In the genomic region with DNA sequence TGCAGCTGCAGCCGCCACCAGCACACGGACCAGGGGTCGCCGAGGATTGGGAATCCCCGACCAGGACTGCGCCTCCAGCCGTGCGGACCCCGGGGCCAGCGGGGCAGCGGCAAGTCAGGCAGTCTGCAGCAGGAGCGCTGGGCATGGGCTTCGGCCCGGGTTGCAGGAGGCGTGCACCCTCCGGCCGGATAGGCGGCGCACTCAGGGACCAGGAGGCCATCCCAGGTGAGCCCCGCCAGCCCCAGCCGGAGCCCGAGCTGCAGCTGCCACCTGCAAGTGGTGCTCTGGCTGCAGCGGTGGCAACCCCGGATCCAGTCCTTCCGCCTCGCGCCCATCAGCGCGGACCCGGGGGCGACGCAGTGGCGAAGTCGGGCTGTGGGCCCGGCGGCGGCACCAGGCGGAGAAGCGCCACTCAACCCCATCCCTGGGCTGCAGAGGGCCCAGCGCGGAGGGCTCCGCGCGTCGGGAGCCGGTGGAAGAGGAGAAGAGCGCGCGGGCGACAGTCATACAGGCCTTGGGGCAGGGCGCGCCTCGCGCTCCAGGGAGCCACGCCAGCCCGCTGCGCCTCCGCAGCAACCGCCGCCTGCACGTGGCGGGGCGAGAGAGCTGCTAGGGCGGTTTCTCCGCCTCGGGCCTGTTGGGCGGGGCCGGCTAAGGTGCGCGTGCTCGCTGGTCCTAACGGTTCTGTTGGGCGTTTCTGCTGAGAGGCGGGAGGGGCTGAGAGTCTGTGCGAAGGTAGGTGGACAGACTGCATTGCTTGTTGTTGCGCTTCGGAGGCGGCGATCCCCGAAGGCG, we compare ENCODE assay signal across 8 cellular contexts.
A peak's percentile ranks its signal among the peaks of the same experiment; 100 is the strongest.
DNase-seq lines count a peak whose midpoint lies in the region; ATAC-seq and TF ChIP-seq lines count a peak whose summit lies in the region.

No MANE protein-coding gene starts in this region.

- peak overlapping the region; percentile 75 for H3K4me3 Mint-ChIP-seq in T-helper 1 cell treated with Interleukin-12 subunit alpha and Interleukin-12 subunit beta and Interleukin-4 antibody, amounts not matched to agents 30 μg/mL and 1 μg/mL, for 36 hours

- no peaks in the 10 kb centered on the region for H3K9me3 Mint-ChIP-seq in T-helper 1 cell treated with Interleukin-12 subunit alpha and Interleukin-12 subunit beta and Interleukin-4 antibody, amounts not matched to agents 30 μg/mL and 1 μg/mL, for 36 hours

- no peak overlapping the region for H3K27ac Mint-ChIP-seq in T-helper 1 cell treated with Interleukin-12 subunit alpha and Interleukin-12 subunit beta and Interleukin-4 antibody, amounts not matched to agents 30 μg/mL and 1 μg/mL, for 36 hours

- H3K27me3 ChIP-seq in dorsolateral prefrontal cortex (peaks cover 0 to 28% (median 16%) of the 10 kb centered on the region in 45 donors), thyroid gland (peaks cover 5% of the 10 kb centered on the region)

- peak; percentile 59 for ATAC-seq in HG03354 (IDR thresholded peaks at IDR 0.05; ENCODE audit: poor library complexity, severe bottlenecking, unreplicated experiment)
- ATAC-seq in mucosa of descending colon = peak; percentile 62
- no peak for ATAC-seq in HG02840 (IDR thresholded peaks at IDR 0.05; ENCODE audit: low FRiP score, unreplicated experiment)

- no peaks in the 10 kb centered on the region for H3K9me3 ChIP-seq in mucosa of descending colon
- H3K9me3 ChIP-seq in thyroid gland = no peaks in the 10 kb centered on the region

- TF ChIP-seq CTCF in dorsolateral prefrontal cortex (IDR thresholded peaks at IDR 0.05 in 54 of 56, conservative IDR thresholded peaks at IDR 0.05 in 2 of 56; ENCODE audit: low read depth in 1 of 56, partially characterized antibody in 56 of 56) (no peak), mucosa of descending colon (IDR thresholded peaks at IDR 0.05) (no peak), thyroid gland (IDR thresholded peaks at IDR 0.05) (no peak)

- peak overlapping the region in 2 of 59 donors; percentile 1 to 38 for H3K27ac ChIP-seq in dorsolateral prefrontal cortex
- no peak overlapping the region for H3K27ac ChIP-seq in thyroid gland

- H3K36me3 Mint-ChIP-seq in T-helper 1 cell treated with Interleukin-12 subunit alpha and Interleukin-12 subunit beta and Interleukin-4 antibody, amounts not matched to agents 30 μg/mL and 1 μg/mL, for 36 hours (ENCODE audit: low read depth) = no peaks in the 10 kb centered on the region

- 3 to 6% methylated on average over 8 to 24 of the region's 81 CpGs for WGBS in thyroid gland, 2 donors

- H3K4me3 ChIP-seq in dorsolateral prefrontal cortex = peak overlapping the region; percentile 1 to 70 (median 52)
- H3K4me3 ChIP-seq in mucosa of descending colon = no peak overlapping the region
- H3K4me3 ChIP-seq in thyroid gland (replicated peaks in 1 of 3) = peak overlapping the region in 1 of 3 donors; percentile 17

- H3K4me1 Mint-ChIP-seq in T-helper 1 cell treated with Interleukin-12 subunit alpha and Interleukin-12 subunit beta and Interleukin-4 antibody, amounts not matched to agents 30 μg/mL and 1 μg/mL, for 36 hours (ENCODE audit: low read depth) = peaks cover 5% of the 10 kb centered on the region

- peaks cover 25% of the 10 kb centered on the region for H3K27me3 Mint-ChIP-seq in T-helper 1 cell treated with Interleukin-12 subunit alpha and Interleukin-12 subunit beta and Interleukin-4 antibody, amounts not matched to agents 30 μg/mL and 1 μg/mL, for 36 hours (ENCODE audit: low read depth)

- DNase-seq in DMS53 (lab: John Stamatoyannopoulos, UW) (peak; percentile 95), dorsolateral prefrontal cortex (peak in 7 of 10 donors; percentile 7 to 66 (median 60)), mucosa of descending colon (peak; percentile 71 to 81 (median 71)), thyroid gland (peak; percentile 55 to 57), mucosa of gallbladder (ENCODE audit: low spot score) (no peak)

- H3K36me3 ChIP-seq in mucosa of descending colon (ENCODE audit: low read depth) = no peaks in the 10 kb centered on the region
- no peaks in the 10 kb centered on the region for H3K36me3 ChIP-seq in thyroid gland

- intact Hi-C loops in dorsolateral prefrontal cortex (cut with DNase I) (no loop called here), mucosa of descending colon (cut with DNase I, micrococcal nuclease) (no loop called here), thyroid gland (cut with DNase I) (no loop called here)

- no peak for TF ChIP-seq POLR2A in thyroid gland (IDR thresholded peaks at IDR 0.05)

- H3K4me1 ChIP-seq in mucosa of descending colon (ENCODE audit: low read depth) (peaks cover 7% of the 10 kb centered on the region), thyroid gland (peaks cover 10 to 14% of the 10 kb centered on the region in 2 donors)
